ENCODE assay signal across 18 cellular contexts in genomic region chr12:90404071-90404470, GRCh38.
DNase-seq lines count a peak whose midpoint lies in the region; ATAC-seq, FAIRE-seq and TF ChIP-seq lines count a peak whose summit lies in the region.
"Had no signal": no experiment of that assay in that cellular context is flagged by ENCODE, and none has a peak within 500 bp of the region (broad histone marks: within the 10 kb centered on the region; RNA-seq: fewer than 3 reads in every experiment).

No MANE protein-coding gene starts in this region.

- H3K9me3 Mint-ChIP-seq in WTC11, result no peaks in the 10 kb centered on the region

- H3K4ac ChIP-seq in neuronal stem cell (ENCODE audit: low read length), result no peak overlapping the region

- no peak overlapping the region for H3K4me3 Mint-ChIP-seq in WTC11
- H3K4me3 Mint-ChIP-seq: activated CD8-positive, alpha-beta T cell treated with anti-CD3 and anti-CD28 coated beads, Interleukin-2, amount 10 ng/mL, durations not matched to agents 7 days and 5 days; naive B cell had no signal

- DNase-seq in GM18507 (ENCODE audit: extremely low spot score, insufficient read length, low read depth), result no peak
- DNase-seq in MM.1S, result peak; percentile 28
- no peak for DNase-seq in WTC11 (ENCODE audit: low spot score)
- DNase-seq in foreskin fibroblast, result no peak
- DNase-seq in neuronal stem cell (ENCODE audit: low spot score), result no peak
- DNase-seq: ACHN; activated CD8-positive, alpha-beta T cell treated with anti-CD3 and anti-CD28 coated beads, Interleukin-2, amount 10 ng/mL, durations not matched to agents 7 days and 5 days; activated gamma-delta T cell treated with Interleukin-2 at 50 U/mL for 16 hours; body of pancreas; COR-L47; GF-D8; HCEC 1CT; left ventricle myocardium superior; naive B cell had no signal

- H4K8ac ChIP-seq in neuronal stem cell (ENCODE audit: low read depth, low read length), result no peak overlapping the region

- H3K79me2 ChIP-seq in MM.1S (ENCODE audit: low read length), result no peaks in the 10 kb centered on the region

- no peak overlapping the region for H2AFZ ChIP-seq in MM.1S (ENCODE audit: low read length)
- H2AFZ ChIP-seq in neuronal stem cell (ENCODE audit: low read length), result no peak overlapping the region

- H3K4me1 ChIP-seq in MM.1S (ENCODE audit: low read length) (0 out of 2 replicates have a peak, but pooled peaks cover 4% of the 10 kb centered on the region), neuronal stem cell (ENCODE audit: control insufficient read depth in 2 of 2, insufficient read depth in 1 of 2, low read depth in 1 of 2, low read length in 2 of 2) (no peaks in the 10 kb centered on the region)
- H3K4me1 ChIP-seq: body of pancreas had no signal

- no peak overlapping the region for H4K91ac ChIP-seq in neuronal stem cell (ENCODE audit: low read depth, low read length, poor library complexity)

- CTCF ChIA-PET in WTC11 (lab: Charles Lee), result no interaction called here

- H3F3A ChIP-seq in MM.1S (ENCODE audit: insufficient read depth, low read length), result no peaks in the 10 kb centered on the region

- no peaks in the 10 kb centered on the region for H3K9me2 ChIP-seq in MM.1S (replicated peaks; ENCODE audit: insufficient read depth, low read length)

- POLR2A ChIA-PET in WTC11 (lab: Charles Lee), result no interaction called here

- H2BK15ac ChIP-seq in neuronal stem cell (ENCODE audit: low read length), result no peak overlapping the region

- no peaks in the 10 kb centered on the region for H3K27me3 ChIP-seq in MM.1S (replicated peaks; ENCODE audit: insufficient read depth, low read length)
- no peaks in the 10 kb centered on the region for H3K27me3 ChIP-seq in neuronal stem cell (ENCODE audit: control insufficient read depth in 3 of 3, insufficient read depth in 3 of 3, low read depth in 1 of 3, low read length in 3 of 3)
- H3K27me3 ChIP-seq: body of pancreas had no signal

- ATAC-seq in GM19468 (IDR thresholded peaks at IDR 0.05; ENCODE audit: extremely low read depth, unreplicated experiment) (peak; percentile 87), HG02938 (IDR thresholded peaks at IDR 0.05; ENCODE audit: unreplicated experiment) (peak; percentile 69), WTC11 (no peak), HG02884 (IDR thresholded peaks at IDR 0.05; ENCODE audit: unreplicated experiment) (no peak)
- ATAC-seq: activated CD8-positive, alpha-beta T cell treated with anti-CD3 and anti-CD28 coated beads, Interleukin-2, amount 10 ng/mL, durations not matched to agents 7 days and 5 days; body of pancreas; left ventricle myocardium superior had no signal

- no peak overlapping the region for H3K18ac ChIP-seq in neuronal stem cell (ENCODE audit: low read length)

- H3K4me3 ChIP-seq in MM.1S (ENCODE audit: low read length), result no peak overlapping the region
- H3K4me3 ChIP-seq in foreskin fibroblast (ENCODE audit: low read depth in 1 of 2, low read length in 2 of 2), result no peak overlapping the region
- H3K4me3 ChIP-seq in neuronal stem cell (ENCODE audit: low read length in 2 of 2), result no peak overlapping the region
- H3K4me3 ChIP-seq: body of pancreas had no signal

- no peak overlapping the region for H2BK12ac ChIP-seq in neuronal stem cell (ENCODE audit: low read length)

- 0 out of 2 replicates have a peak overlapping the region, but pooled peaks have one; percentile 0 for H3K4me2 ChIP-seq in MM.1S (ENCODE audit: low read depth, low read length)
- no peak overlapping the region for H3K4me2 ChIP-seq in neuronal stem cell (ENCODE audit: insufficient read depth, low read length, poor library complexity, severe bottlenecking)

- H3K14ac ChIP-seq in neuronal stem cell (ENCODE audit: low read length), result no peak overlapping the region

- H4K20me1 ChIP-seq in MM.1S (ENCODE audit: insufficient read depth, low read length), result no peaks in the 10 kb centered on the region

- no peaks in the 10 kb centered on the region for H3K36me3 Mint-ChIP-seq in WTC11

- H2BK120ac ChIP-seq in neuronal stem cell (ENCODE audit: low read depth, low read length), result no peak overlapping the region

- H2BK5ac ChIP-seq in neuronal stem cell (ENCODE audit: low read length), result no peak overlapping the region

- no peak overlapping the region for H3K9ac ChIP-seq in MM.1S (ENCODE audit: low read length)
- H3K9ac ChIP-seq in neuronal stem cell (ENCODE audit: low read depth, low read length, poor library complexity), result no peak overlapping the region

- H3K4me1 Mint-ChIP-seq in WTC11, result no peaks in the 10 kb centered on the region

- H2AK5ac ChIP-seq in neuronal stem cell (ENCODE audit: low read depth, low read length), result no peak overlapping the region

- peak; percentile 9 for FAIRE-seq in GM18507 (lab: Jason Lieb, UNC)
- FAIRE-seq: TTC549 had no signal

- H3K9me3 ChIP-seq in MM.1S (replicated peaks; ENCODE audit: insufficient read depth, low read length), result no peaks in the 10 kb centered on the region
- H3K9me3 ChIP-seq in neuronal stem cell (replicated peaks in 1 of 2; ENCODE audit: control insufficient read depth in 2 of 2, insufficient read depth in 1 of 2, low read depth in 1 of 2, low read length in 2 of 2), result no peaks in the 10 kb centered on the region
- H3K9me3 ChIP-seq: body of pancreas had no signal

- TF ChIP-seq CTCF in MM.1S (IDR thresholded peaks at IDR 0.05; ENCODE audit: low read length), result no peak
- TF ChIP-seq CTCF in WTC11 (IDR thresholded peaks at IDR 0.05), result no peak
- no peak for TF ChIP-seq CTCF in foreskin fibroblast (IDR thresholded peaks at IDR 0.05; ENCODE audit: low read depth, low read length)

- no peak overlapping the region for H3K27ac Mint-ChIP-seq in WTC11
- H3K27ac Mint-ChIP-seq: activated CD8-positive, alpha-beta T cell treated with anti-CD3 and anti-CD28 coated beads, Interleukin-2, amount 10 ng/mL, durations not matched to agents 7 days and 5 days had no signal

- H3K36me3 ChIP-seq in MM.1S (replicated peaks; ENCODE audit: insufficient read depth, low read length), result no peaks in the 10 kb centered on the region
- H3K36me3 ChIP-seq in neuronal stem cell (replicated peaks in 1 of 2; ENCODE audit: control insufficient read depth in 2 of 2, insufficient read depth in 2 of 2, low read length in 2 of 2), result no peaks in the 10 kb centered on the region

- H3K23ac ChIP-seq in neuronal stem cell (ENCODE audit: low read depth, low read length, poor library complexity), result no peak overlapping the region

- no peaks in the 10 kb centered on the region for H3K79me1 ChIP-seq in neuronal stem cell (ENCODE audit: low read depth, low read length)

- H3K27ac ChIP-seq in MM.1S (ENCODE audit: low read length) (no peak overlapping the region), neuronal stem cell (replicated peaks; ENCODE audit: low read length) (no peak overlapping the region)
- H3K27ac ChIP-seq: body of pancreas had no signal

- H3K27me3 Mint-ChIP-seq in WTC11 (ENCODE audit: low read depth), result no peaks in the 10 kb centered on the region; the same call in 1 of the 2 replicates

TF ChIP-seq in WTC11, 78 proteins besides CTCF, POLR2A, EP300 and RAD21:
- TF ChIP-seq MYBL2 (CRISPR knock-in tag; IDR thresholded peaks at IDR 0.05) (no peak), SOX15 (CRISPR knock-in tag; IDR thresholded peaks at IDR 0.05) (no peak), MXD4 (CRISPR knock-in tag; IDR thresholded peaks at IDR 0.05; ENCODE audit: borderline replicate concordance) (no peak), RELA (CRISPR knock-in tag; IDR thresholded peaks at IDR 0.05; ENCODE audit: borderline replicate concordance) (no peak)

Comparison
In these comparisons a context has a peak if more than half of its experiments do, and no peak if none do; other contexts are left out.
1. ATAC-seq: peak in GM19468 (single experiment) and HG02938 (single experiment); none in WTC11 (single experiment) and HG02884 (single experiment).